In genomic region chr16:80852261-80852872, GRCh38 we compare ENCODE assay signal across 8 cellular contexts. TPM values are rescaled to one million over a fixed set of nuclear protein-coding genes. Genes with fewer than 3 reads are reported as not detected.
DNase-seq lines count a peak whose midpoint lies in the region; ATAC-seq and TF ChIP-seq lines count a peak whose summit lies in the region.

No MANE protein-coding gene starts in this region.

- no peaks in the 10 kb centered on the region for H3K36me3 ChIP-seq in PC-3 (ENCODE audit: low read depth, low read length)
- no peaks in the 10 kb centered on the region for H3K36me3 ChIP-seq in prostate gland

- no peaks in the 10 kb centered on the region for H3K4me1 Mint-ChIP-seq in activated T-cell treated with anti-CD3 and anti-CD28 coated beads, Interleukin-2, amount 50 U/mL, for 24 hours (ENCODE audit: low read depth)

- H3K9me2 ChIP-seq in PC-3 (replicated peaks; ENCODE audit: low read length), result no peaks in the 10 kb centered on the region

- no peak overlapping the region for H3K27ac ChIP-seq in PC-3 (ENCODE audit: low read length)
- no peak overlapping the region for H3K27ac ChIP-seq in prostate gland

- TF ChIP-seq POLR2A in prostate gland (IDR thresholded peaks at IDR 0.05), result no peak

- intact Hi-C loops in PC-3 (cut with micrococcal nuclease), result no loop called here
- intact Hi-C loops in prostate gland (cut with DNase I), result no loop called here

- ATAC-seq in PC-3 (no peak), HG02571 (IDR thresholded peaks at IDR 0.05; ENCODE audit: unreplicated experiment) (no peak)

- no TSS peak for BruUV-seq in PC-3 (replicated peaks; lab: Mats Ljungman, UMichigan)

- CTCF ChIA-PET in PC-3 (lab: Charles Lee), result no interaction called here

- peaks cover 12% of the 10 kb centered on the region for H3K27me3 Mint-ChIP-seq in activated T-cell treated with anti-CD3 and anti-CD28 coated beads, Interleukin-2, amount 50 U/mL, for 24 hours

- 0 out of 2 replicates have a peak overlapping the region, but pooled peaks have one; percentile 23 for H2AFZ ChIP-seq in PC-3 (ENCODE audit: low read length)

- H4K20me1 ChIP-seq in PC-3 (ENCODE audit: low read length), result no peaks in the 10 kb centered on the region

- H3K4me3 ChIP-seq in PC-3 (ENCODE audit: low read length), result no peak overlapping the region
- no peak overlapping the region for H3K4me3 ChIP-seq in prostate gland

- WGBS in prostate gland, result 93% methylated on average over 5 of the region's 5 CpGs

- H3K27me3 ChIP-seq in PC-3 (ENCODE audit: low read length) (no peaks in the 10 kb centered on the region), prostate gland (replicated peaks; ENCODE audit: insufficient read depth) (no peaks in the 10 kb centered on the region)

- no peaks in the 10 kb centered on the region for H3K9me3 ChIP-seq in PC-3 (ENCODE audit: low read length)
- no peaks in the 10 kb centered on the region for H3K9me3 ChIP-seq in prostate gland

- peak; percentile 74 for TF ChIP-seq CTCF in PC-3 (conservative IDR thresholded peaks at IDR 0.05; ENCODE audit: low read depth, low read length)
- peak in 2 of 4 experiments; percentile 8 to 34 for TF ChIP-seq CTCF in prostate gland (IDR thresholded peaks at IDR 0.05)

- no peaks in the 10 kb centered on the region for H3K79me2 ChIP-seq in PC-3 (ENCODE audit: low read length)

- POLR2A ChIA-PET in PC-3 (lab: Charles Lee; ENCODE audit: unreplicated experiment), result no interaction called here

- no peaks in the 10 kb centered on the region for H3K9me3 Mint-ChIP-seq in activated T-cell treated with anti-CD3 and anti-CD28 coated beads, Interleukin-2, amount 50 U/mL, for 24 hours

- no peaks in the 10 kb centered on the region for H3F3A ChIP-seq in PC-3 (ENCODE audit: low read length, unreplicated experiment)

- H3K4me1 ChIP-seq in PC-3 (ENCODE audit: insufficient read depth, low read length) (no peaks in the 10 kb centered on the region), prostate gland (replicated peaks) (no peaks in the 10 kb centered on the region)

- DNase-seq in activated T-cell treated with anti-CD3 and anti-CD28 coated beads for 48 hours (ENCODE audit: low read depth) (peak; percentile 10), PC-3 (peak; percentile 69), fibroblast of peridontal ligament (ENCODE audit: extremely low read depth) (peak; percentile 21), stromal cell of bone marrow (ENCODE audit: low read depth) (peak; percentile 3), Ammon's horn (ENCODE audit: low spot score) (no peak), prostate gland (ENCODE audit: low spot score) (no peak)
- no peak for DNase-seq in activated T-cell treated with anti-CD3 and anti-CD28 coated beads, Interleukin-2, amount 50 U/mL, for 24 hours

- no peaks in the 10 kb centered on the region for H3K36me3 Mint-ChIP-seq in activated T-cell treated with anti-CD3 and anti-CD28 coated beads, Interleukin-2, amount 50 U/mL, for 24 hours (ENCODE audit: low read depth)

- no peak overlapping the region for H3K27ac Mint-ChIP-seq in activated T-cell treated with anti-CD3 and anti-CD28 coated beads, Interleukin-2, amount 50 U/mL, for 24 hours

- no peak overlapping the region for H3K9ac ChIP-seq in PC-3 (ENCODE audit: low read length)

- no peak overlapping the region for H3K4me3 Mint-ChIP-seq in activated T-cell treated with anti-CD3 and anti-CD28 coated beads, Interleukin-2, amount 50 U/mL, for 24 hours

- H3K4me2 ChIP-seq in PC-3 (ENCODE audit: low read length), result no peak overlapping the region

RNA-seq across cellular contexts. Expression of gene CDYL2, which starts 48.0 kb away (rescaled TPM):
- total RNA-seq in PC-3 (2014; rRNA removed) (7.6 and 8.5 TPM in 2 replicates), prostate gland (10 to 100 TPM; 42.8 to 63.7 TPM)

Comparison
In these comparisons a context has a peak if more than half of its experiments do, and no peak if none do; other contexts are left out.
1. DNase-seq: peak in activated T-cell treated with anti-CD3 and anti-CD28 coated beads for 48 hours (single experiment), PC-3 (single experiment), fibroblast of peridontal ligament (single experiment) and stromal cell of bone marrow (single experiment); none in activated T-cell treated with anti-CD3 and anti-CD28 coated beads, Interleukin-2, amount 50 U/mL, for 24 hours (single experiment), Ammon's horn (single experiment) and prostate gland (single experiment).